Comparison of ENCODE assay signal across 38 cellular contexts in genomic region chr22:17357688-17358087, GRCh38. TPM values are rescaled to one million over a fixed set of nuclear protein-coding genes. Genes with fewer than 3 reads are reported as not detected.
"Had no signal": no experiment of that assay in that cellular context is flagged by ENCODE, and none has a peak within 500 bp of the region (broad histone marks: within the 10 kb centered on the region; RNA-seq: fewer than 3 reads in every experiment).

No MANE protein-coding gene starts in this region.

- H3K27me3 ChIP-seq: adrenal gland, body of pancreas, foreskin keratinocyte, gastrocnemius medialis had no signal

- H3K4me1 Mint-ChIP-seq: activated CD4-positive, alpha-beta T cell treated with anti-CD3 and anti-CD28 coated beads for 36 hours; activated CD4-positive, alpha-beta T cell treated with anti-CD3 and anti-CD28 coated beads, Interleukin-2, amount 10 ng/mL, durations not matched to agents 24 days and 14 days; activated CD8-positive, alpha-beta memory T cell treated with anti-CD3 and anti-CD28 coated beads, Interleukin-2, amount 10 ng/mL, durations not matched to agents 7 days and 5 days; activated naive CD4-positive, alpha-beta T cell treated with anti-CD3 and anti-CD28 coated beads, Interleukin-2, amount 50 U/mL, for 24 hours; activated naive CD8-positive, alpha-beta T cell treated with anti-CD3 and anti-CD28 coated beads for 36 hours; activated naive CD8-positive, alpha-beta T cell treated with anti-CD3 and anti-CD28 coated beads, Interleukin-2, amount 50 U/mL, for 24 hours; T-cell had no signal

- H3K36me3 Mint-ChIP-seq: activated CD4-positive, alpha-beta memory T cell treated with anti-CD3 and anti-CD28 coated beads for 36 hours; activated CD8-positive, alpha-beta memory T cell treated with anti-CD3 and anti-CD28 coated beads, Interleukin-2, amount 10 ng/mL, durations not matched to agents 7 days and 5 days; activated naive CD4-positive, alpha-beta T cell treated with anti-CD3 and anti-CD28 coated beads, Interleukin-2, amount 50 U/mL, for 24 hours; activated naive CD8-positive, alpha-beta T cell treated with anti-CD3 and anti-CD28 coated beads for 36 hours; T-cell had no signal

- H3K27ac ChIP-seq: adrenal gland, body of pancreas, esophagus muscularis mucosa, foreskin keratinocyte, gastrocnemius medialis, WERI-Rb-1 had no signal

- DNase-seq: activated CD4-positive, alpha-beta memory T cell treated with anti-CD3 and anti-CD28 coated beads for 36 hours; activated CD4-positive, alpha-beta T cell treated with anti-CD3 and anti-CD28 coated beads for 36 hours; activated CD4-positive, alpha-beta T cell treated with anti-CD3 and anti-CD28 coated beads, Interleukin-2, amount 10 ng/mL, durations not matched to agents 24 days and 14 days; activated CD4-positive, CD25-positive, alpha-beta regulatory T cell; activated CD4-positive, CD25-positive, alpha-beta regulatory T cell treated with anti-CD3 and anti-CD28 coated beads, Interleukin-2, amount 50 U/mL, for 72 hours; activated CD8-positive, alpha-beta memory T cell treated with anti-CD3 and anti-CD28 coated beads, Interleukin-2, amount 10 ng/mL, durations not matched to agents 7 days and 5 days; activated CD8-positive, alpha-beta memory T cell treated with anti-CD3 and anti-CD28 coated beads, Interleukin-2, amount 50 U/mL, for 4 hours; activated CD8-positive, alpha-beta T cell treated with anti-CD3 and anti-CD28 coated beads, Interleukin-2, amount 10 ng/mL, durations not matched to agents 7 days and 5 days; activated effector memory CD4-positive, alpha-beta T cell treated with anti-CD3 and anti-CD28 coated beads, Interleukin-2, amount 50 U/mL, for 16 hours; activated naive CD4-positive, alpha-beta T cell treated with anti-CD3 and anti-CD28 coated beads for 36 hours; activated naive CD8-positive, alpha-beta T cell treated with anti-CD3 and anti-CD28 coated beads for 36 hours; activated naive CD8-positive, alpha-beta T cell treated with anti-CD3 and anti-CD28 coated beads, Interleukin-2, amount 50 U/mL, for 24 hours; activated T-cell treated with anti-CD3 and anti-CD28 coated beads, Interleukin-2, amount 50 U/mL, for 1 hour; activated T-cell treated with anti-CD3 and anti-CD28 coated beads, Interleukin-2, amount 50 U/mL, for 48 hours; adrenal gland; amygdala; aorta; body of pancreas; caudate nucleus; cortex of kidney; dermis blood vessel endothelial cell; effector CD4-positive, alpha-beta T cell; effector memory CD8-positive, alpha-beta T cell; erythroblast; foreskin keratinocyte; gastrocnemius medialis; glutamatergic neuron; T-cell; T1000; WERI-Rb-1 had no signal

- H3K9me3 Mint-ChIP-seq: activated CD4-positive, alpha-beta memory T cell treated with anti-CD3 and anti-CD28 coated beads for 36 hours; activated CD4-positive, alpha-beta T cell treated with anti-CD3 and anti-CD28 coated beads, Interleukin-2, amount 10 ng/mL, durations not matched to agents 24 days and 14 days; activated naive CD4-positive, alpha-beta T cell treated with anti-CD3 and anti-CD28 coated beads for 36 hours; activated naive CD4-positive, alpha-beta T cell treated with anti-CD3 and anti-CD28 coated beads, Interleukin-2, amount 50 U/mL, for 24 hours; activated naive CD8-positive, alpha-beta T cell treated with anti-CD3 and anti-CD28 coated beads for 36 hours; activated naive CD8-positive, alpha-beta T cell treated with anti-CD3 and anti-CD28 coated beads, Interleukin-2, amount 50 U/mL, for 24 hours; activated T-helper 1 cell treated with anti-CD3 and anti-CD28 coated beads, Interleukin-12 subunit alpha, Interleukin-12 subunit beta, Interleukin-2, Interleukin-4 antibody, amounts not matched to agents 30 ng/mL and 10 ng/mL and 1 ng/mL, durations not matched to agents 14 hours and 24 hours and 36 hours; activated T-helper 2 cell treated with anti-CD3 and anti-CD28 coated beads, Interferon-gamma antibody, Interleukin-2, Interleukin-4, amounts not matched to agents 10 μg/mL and 5 μg/mL and 100 μg/mL, durations not matched to agents 14 hours and 24 hours and 36 hours; effector memory CD8-positive, alpha-beta T cell; T-cell; T-helper 1 cell treated with Interleukin-12 subunit alpha and Interleukin-12 subunit beta and Interleukin-4 antibody, amounts not matched to agents 30 μg/mL and 1 μg/mL, for 36 hours; T-helper 2 cell treated with Interferon-gamma antibody and Interleukin-4, amounts not matched to agents 5 μg/mL and 100 μg/mL, for 36 hours had no signal

- FAIRE-seq: colon had no signal

- ATAC-seq: activated CD4-positive, alpha-beta T cell treated with anti-CD3 and anti-CD28 coated beads for 36 hours; activated CD8-positive, alpha-beta memory T cell treated with anti-CD3 and anti-CD28 coated beads, Interleukin-2, amount 10 ng/mL, durations not matched to agents 7 days and 5 days; activated CD8-positive, alpha-beta T cell treated with anti-CD3 and anti-CD28 coated beads, Interleukin-2, amount 10 ng/mL, durations not matched to agents 7 days and 5 days; activated naive CD8-positive, alpha-beta T cell treated with anti-CD3 and anti-CD28 coated beads, Interleukin-2, amount 50 U/mL, for 24 hours; body of pancreas; effector memory CD8-positive, alpha-beta T cell; foreskin keratinocyte; gastrocnemius medialis; T-cell had no signal

- H3K9me3 ChIP-seq: adrenal gland, body of pancreas, esophagus muscularis mucosa, gastrocnemius medialis had no signal

- H3K27me3 Mint-ChIP-seq: activated CD4-positive, alpha-beta T cell treated with anti-CD3 and anti-CD28 coated beads for 36 hours; activated naive CD4-positive, alpha-beta T cell treated with anti-CD3 and anti-CD28 coated beads, Interleukin-2, amount 50 U/mL, for 24 hours; activated naive CD8-positive, alpha-beta T cell treated with anti-CD3 and anti-CD28 coated beads, Interleukin-2, amount 50 U/mL, for 24 hours had no signal

- H3K4me3 ChIP-seq: adrenal gland, body of pancreas, esophagus muscularis mucosa, gastrocnemius medialis had no signal

- H3K4me1 ChIP-seq: adrenal gland, body of pancreas, esophagus muscularis mucosa, foreskin keratinocyte, gastrocnemius medialis had no signal

- H3K4me3 Mint-ChIP-seq: activated CD4-positive, alpha-beta memory T cell treated with anti-CD3 and anti-CD28 coated beads for 36 hours; activated CD4-positive, alpha-beta T cell treated with anti-CD3 and anti-CD28 coated beads for 36 hours; activated CD4-positive, alpha-beta T cell treated with anti-CD3 and anti-CD28 coated beads, Interleukin-2, amount 10 ng/mL, durations not matched to agents 24 days and 14 days; activated CD8-positive, alpha-beta memory T cell treated with anti-CD3 and anti-CD28 coated beads, Interleukin-2, amount 10 ng/mL, durations not matched to agents 7 days and 5 days; activated CD8-positive, alpha-beta T cell treated with anti-CD3 and anti-CD28 coated beads, Interleukin-2, amount 10 ng/mL, durations not matched to agents 7 days and 5 days; activated naive CD4-positive, alpha-beta T cell treated with anti-CD3 and anti-CD28 coated beads for 36 hours; activated naive CD4-positive, alpha-beta T cell treated with anti-CD3 and anti-CD28 coated beads, Interleukin-2, amount 50 U/mL, for 24 hours; activated naive CD8-positive, alpha-beta T cell treated with anti-CD3 and anti-CD28 coated beads for 36 hours; activated naive CD8-positive, alpha-beta T cell treated with anti-CD3 and anti-CD28 coated beads, Interleukin-2, amount 50 U/mL, for 24 hours; activated T-helper 1 cell treated with anti-CD3 and anti-CD28 coated beads, Interleukin-12 subunit alpha, Interleukin-12 subunit beta, Interleukin-2, Interleukin-4 antibody, amounts not matched to agents 30 ng/mL and 10 ng/mL and 1 ng/mL, durations not matched to agents 14 hours and 24 hours and 36 hours; effector memory CD8-positive, alpha-beta T cell; T-cell; T-helper 1 cell treated with Interleukin-12 subunit alpha and Interleukin-12 subunit beta and Interleukin-4 antibody, amounts not matched to agents 30 μg/mL and 1 μg/mL, for 36 hours; T-helper 2 cell treated with Interferon-gamma antibody and Interleukin-4, amounts not matched to agents 5 μg/mL and 100 μg/mL, for 36 hours had no signal

- H3K27ac Mint-ChIP-seq: activated CD4-positive, alpha-beta memory T cell treated with anti-CD3 and anti-CD28 coated beads for 36 hours; activated CD4-positive, alpha-beta T cell treated with anti-CD3 and anti-CD28 coated beads for 36 hours; activated CD4-positive, alpha-beta T cell treated with anti-CD3 and anti-CD28 coated beads, Interleukin-2, amount 10 ng/mL, durations not matched to agents 24 days and 14 days; activated CD8-positive, alpha-beta memory T cell treated with anti-CD3 and anti-CD28 coated beads, Interleukin-2, amount 10 ng/mL, durations not matched to agents 7 days and 5 days; activated CD8-positive, alpha-beta T cell treated with anti-CD3 and anti-CD28 coated beads, Interleukin-2, amount 10 ng/mL, durations not matched to agents 7 days and 5 days; activated naive CD4-positive, alpha-beta T cell treated with anti-CD3 and anti-CD28 coated beads for 36 hours; activated naive CD4-positive, alpha-beta T cell treated with anti-CD3 and anti-CD28 coated beads, Interleukin-2, amount 50 U/mL, for 24 hours; activated naive CD8-positive, alpha-beta T cell treated with anti-CD3 and anti-CD28 coated beads for 36 hours; activated naive CD8-positive, alpha-beta T cell treated with anti-CD3 and anti-CD28 coated beads, Interleukin-2, amount 50 U/mL, for 24 hours; activated T-helper 1 cell treated with anti-CD3 and anti-CD28 coated beads, Interleukin-12 subunit alpha, Interleukin-12 subunit beta, Interleukin-2, Interleukin-4 antibody, amounts not matched to agents 30 ng/mL and 10 ng/mL and 1 ng/mL, durations not matched to agents 14 hours and 24 hours and 36 hours; activated T-helper 2 cell treated with anti-CD3 and anti-CD28 coated beads, Interferon-gamma antibody, Interleukin-2, Interleukin-4, amounts not matched to agents 10 μg/mL and 5 μg/mL and 100 μg/mL, durations not matched to agents 14 hours and 24 hours and 36 hours; effector memory CD8-positive, alpha-beta T cell; T-cell; T-helper 1 cell treated with Interleukin-12 subunit alpha and Interleukin-12 subunit beta and Interleukin-4 antibody, amounts not matched to agents 30 μg/mL and 1 μg/mL, for 36 hours; T-helper 2 cell treated with Interferon-gamma antibody and Interleukin-4, amounts not matched to agents 5 μg/mL and 100 μg/mL, for 36 hours had no signal

- H3K36me3 ChIP-seq: adrenal gland, esophagus muscularis mucosa, gastrocnemius medialis, WERI-Rb-1 had no signal

RNA-seq across cellular contexts. Expression of gene CECR2, which starts 11.6 kb away (rescaled TPM):
- total RNA-seq: activated CD4-positive, alpha-beta memory T cell treated with anti-CD3 and anti-CD28 coated beads for 36 hours; activated CD8-positive, alpha-beta memory T cell treated with anti-CD3 and anti-CD28 coated beads for 36 hours; activated CD8-positive, alpha-beta T cell treated with anti-CD3 and anti-CD28 coated beads, Interleukin-2, amount 10 ng/mL, durations not matched to agents 7 days and 5 days; activated T-helper 2 cell treated with anti-CD3 and anti-CD28 coated beads, Interferon-gamma antibody, Interleukin-2, Interleukin-4, amounts not matched to agents 10 μg/mL and 5 μg/mL and 100 μg/mL, durations not matched to agents 14 hours and 24 hours and 36 hours; foreskin keratinocyte had no signal
- polyA plus RNA-seq: foreskin keratinocyte had no signal
